11 cellular contexts compared by ENCODE assay signal in the genomic region with DNA sequence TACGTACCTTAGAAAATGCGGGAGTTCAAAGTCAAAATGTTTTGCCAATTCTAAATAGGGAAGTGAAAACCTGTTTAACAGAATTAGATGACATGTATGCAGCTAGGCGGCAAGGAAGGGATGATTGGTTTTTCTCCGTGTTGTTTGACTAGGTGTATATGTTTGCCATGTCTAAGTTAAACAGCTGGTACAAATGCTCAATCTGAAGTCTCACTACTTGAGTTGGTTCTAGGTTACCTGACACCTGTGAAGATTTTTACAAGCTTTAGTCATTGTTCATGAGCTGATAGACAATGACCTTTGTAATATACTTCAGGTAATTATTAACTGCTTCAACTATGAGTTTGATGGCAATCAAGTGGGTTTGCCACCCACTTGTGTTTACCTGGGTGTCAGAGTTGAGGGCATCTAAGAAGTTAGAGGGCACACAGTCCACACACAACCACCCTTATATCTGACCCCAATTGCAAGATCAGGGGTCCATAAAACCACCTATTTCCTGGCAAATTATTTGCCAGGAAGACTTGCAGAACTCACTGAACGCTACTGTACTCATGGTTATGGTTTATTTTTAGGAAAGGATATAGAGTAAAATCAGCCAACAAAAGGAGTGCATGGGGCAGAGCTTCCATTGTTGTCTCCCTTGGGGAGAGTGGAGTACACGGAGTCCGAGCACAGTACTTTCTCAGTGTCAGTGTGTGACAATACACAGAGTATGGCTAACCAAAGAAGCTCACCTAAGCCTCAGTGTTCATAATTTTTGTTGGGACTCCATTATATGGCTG.
A peak's percentile ranks its signal among the peaks of the same experiment; 100 is the strongest.
DNase-seq lines count a peak whose midpoint lies in the region; ATAC-seq and TF ChIP-seq lines count a peak whose summit lies in the region.
"Had no signal": no experiment of that assay in that cellular context is flagged by ENCODE, and none has a peak within 500 bp of the region (broad histone marks: within the 10 kb centered on the region; RNA-seq: fewer than 3 reads in every experiment).

No MANE protein-coding gene starts in this region.

- in situ Hi-C loops in gastrocnemius medialis (cut with MboI; ENCODE audit: low sequenced_read_pairs in 4 of 4) = loop anchor here in 1 of 4 donors (10.0 kb wide), 1 partner anchor 56 kb away; no protein-coding TSS in a partner anchor

- no peaks in the 10 kb centered on the region for H3K9me3 ChIP-seq in gastrocnemius medialis

- H3K4me3 ChIP-seq in gastrocnemius medialis = no peak overlapping the region
- H3K4me3 ChIP-seq: cardiac muscle cell had no signal

- H3K36me3 ChIP-seq in gastrocnemius medialis = no peaks in the 10 kb centered on the region
- H3K36me3 ChIP-seq: cardiac muscle cell had no signal

- ATAC-seq in GM18502 (IDR thresholded peaks at IDR 0.05; ENCODE audit: poor library complexity, unreplicated experiment) (peak; percentile 78), HG02678 (IDR thresholded peaks at IDR 0.05; ENCODE audit: unreplicated experiment) (peak; percentile 58), gastrocnemius medialis (no peak)

- DNase-seq in NOMO-1 treated with DMSO at 0.1 percent for 48 hours (lab: John Stamatoyannopoulos, UW; ENCODE audit: unreplicated experiment) (peak; percentile 52), mucosa of gallbladder (ENCODE audit: low spot score) (peak; percentile 37), EL (no peak), NCI-H2171 treated with DMSO at 0.1 percent for 48 hours (lab: John Stamatoyannopoulos, UW) (no peak), NCI-H2196 treated with DMSO at 0.1 percent for 48 hours (lab: John Stamatoyannopoulos, UW; ENCODE audit: unreplicated experiment) (no peak), gastrocnemius medialis (no peak)
- DNase-seq: NCI-H1048; NK-92 treated with Interleukin-12 subunit alpha and Interleukin-12 subunit beta, amount 100 ng/mL, for 24 hours had no signal

- H3K27ac ChIP-seq in gastrocnemius medialis = no peak overlapping the region
- H3K27ac ChIP-seq: cardiac muscle cell had no signal

- intact Hi-C loops in gastrocnemius medialis (cut with DNase I; ENCODE audit: low total_unique reads) = no loop called here

- no peaks in the 10 kb centered on the region for H3K27me3 ChIP-seq in gastrocnemius medialis
- H3K27me3 ChIP-seq: cardiac muscle cell had no signal

- H3K4me1 ChIP-seq in gastrocnemius medialis = no peaks in the 10 kb centered on the region

- no peak for TF ChIP-seq POLR2A in gastrocnemius medialis (IDR thresholded peaks at IDR 0.05)

- TF ChIP-seq CTCF in gastrocnemius medialis (IDR thresholded peaks at IDR 0.05 in 4 of 5, conservative IDR thresholded peaks at IDR 0.05 in 1 of 5) = no peak

Comparison
In these comparisons a context has a peak if more than half of its experiments do, and no peak if none do; other contexts are left out.
1. ATAC-seq: peak in GM18502 (single experiment) and HG02678 (single experiment); none in gastrocnemius medialis (0 of 2).
2. DNase-seq: peak in NOMO-1 treated with DMSO at 0.1 percent for 48 hours (single experiment) and mucosa of gallbladder (single experiment); none in EL (single experiment), NCI-H2171 treated with DMSO at 0.1 percent for 48 hours (single experiment), NCI-H2196 treated with DMSO at 0.1 percent for 48 hours (single experiment) and gastrocnemius medialis (0 of 2).